23 cellular contexts compared by ENCODE assay signal in genomic region chr6:118327237-118327636, GRCh38.
"Had no signal": no experiment of that assay in that cellular context is flagged by ENCODE, and none has a peak within 500 bp of the region (broad histone marks: within the 10 kb centered on the region; RNA-seq: fewer than 3 reads in every experiment).

No MANE protein-coding gene starts in this region.

- FAIRE-seq: astrocyte, frontal cortex, islet of Langerhans, urothelium cell line had no signal

- DNase-seq: activated CD4-positive, alpha-beta memory T cell treated with anti-CD3 and anti-CD28 coated beads, Interleukin-2, amount 10 ng/mL, durations not matched to agents 7 days and 5 days; activated CD4-positive, alpha-beta T cell treated with anti-CD3 and anti-CD28 coated beads for 48 hours; activated CD4-positive, CD25-positive, alpha-beta regulatory T cell; activated effector memory CD4-positive, alpha-beta T cell treated with Interleukin-2 at 50 U/mL for 16 hours; activated naive CD4-positive, alpha-beta T cell treated with anti-CD3 and anti-CD28 coated beads, Interleukin-2, amount 10 ng/mL, durations not matched to agents 7 days and 5 days; activated T-cell treated with anti-CD3 and anti-CD28 coated beads, Interleukin-2, amount 50 U/mL, for 72 hours; central memory CD4-positive, alpha-beta T cell; dermis blood vessel endothelial cell; effector memory CD4-positive, alpha-beta T cell; hypothalamus; left cardiac atrium; mucosa of descending colon; naive B cell; occipital lobe; stimulated activated CD4-positive, alpha-beta T cell treated with anti-CD3 and anti-CD28 coated beads, Interleukin-4, amount 100 ng/mL, for 1 hour; stimulated activated naive CD4-positive, alpha-beta T cell; SW 1271; T-helper 17 cell had no signal

- H3K4me3 ChIP-seq: mucosa of descending colon had no signal

- ATAC-seq: activated T-cell treated with anti-CD3 and anti-CD28 coated beads, Interleukin-2, amount 50 U/mL, for 72 hours; left cardiac atrium; mucosa of descending colon; sciatic nerve; T-helper 17 cell had no signal

- H3K9me3 ChIP-seq: mucosa of descending colon had no signal
